Comparison of ENCODE assay signal across 9 cellular contexts in the genomic region with DNA sequence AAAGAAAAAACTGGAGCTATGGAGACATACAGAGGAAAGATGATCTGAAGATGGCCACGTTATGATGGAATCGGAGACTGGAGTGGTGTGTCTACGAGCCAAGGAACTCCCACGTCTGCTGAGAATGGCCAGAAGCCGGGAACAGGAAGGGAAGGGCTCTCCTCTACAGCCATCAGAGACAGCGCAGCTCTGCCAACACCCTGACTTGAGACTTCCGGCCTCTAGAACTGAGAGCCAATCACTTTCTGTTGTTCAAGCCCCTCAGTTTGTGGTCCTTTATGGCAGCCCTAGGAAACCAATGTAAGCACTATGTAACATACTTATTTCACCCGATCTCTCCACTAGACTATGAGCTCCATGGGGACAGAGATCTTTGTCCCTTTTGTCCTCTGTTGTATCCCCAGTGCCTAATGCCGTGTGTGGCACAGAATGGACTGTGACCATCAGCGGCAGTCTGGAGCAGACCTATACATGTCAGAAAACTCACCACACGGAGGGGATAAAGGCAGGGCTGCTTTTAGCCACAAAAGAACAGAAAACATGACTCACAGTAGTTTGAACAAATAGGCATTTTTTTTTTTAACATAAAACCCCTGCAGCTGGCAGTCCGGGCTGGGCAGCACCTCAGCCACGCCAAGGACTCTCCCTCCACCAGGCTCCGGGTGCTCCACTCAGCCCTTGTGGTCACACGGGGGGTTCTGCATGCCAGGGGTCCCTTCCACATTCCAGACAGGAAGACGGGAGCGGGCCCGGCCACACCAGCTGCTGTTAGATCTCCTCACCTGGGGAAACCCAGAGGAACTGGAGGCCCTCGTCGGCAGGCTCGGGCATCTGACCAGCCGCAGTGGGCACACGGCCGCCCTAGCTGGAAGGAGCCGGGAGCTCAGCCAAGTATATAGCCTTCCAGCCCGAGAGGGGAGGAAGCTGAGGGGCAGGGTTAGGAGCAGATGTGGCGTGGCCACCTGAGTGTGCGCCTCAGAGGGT. TPM values are rescaled to one million over a fixed set of nuclear protein-coding genes. Genes with fewer than 3 reads are reported as not detected.
DNase-seq lines count a peak whose midpoint lies in the region; ATAC-seq, FAIRE-seq and TF ChIP-seq lines count a peak whose summit lies in the region.
"Had no signal": no experiment of that assay in that cellular context is flagged by ENCODE, and none has a peak within 500 bp of the region (broad histone marks: within the 10 kb centered on the region; RNA-seq: fewer than 3 reads in every experiment).

No MANE protein-coding gene starts in this region.

- peaks cover 2% of the 10 kb centered on the region in 2 donors for H3K4me1 ChIP-seq in lung (ENCODE audit: control insufficient read depth in 2 of 2, insufficient read depth in 2 of 2, low read length in 2 of 2)

- H3K27me3 ChIP-seq in lung (ENCODE audit: control insufficient read depth, insufficient read depth): no peaks in the 10 kb centered on the region

- no peak overlapping the region for H3K4me3 ChIP-seq in lung

- H3K4me1 Mint-ChIP-seq in activated T-cell treated with anti-CD3 and anti-CD28 coated beads, Interleukin-2, amount 50 U/mL, for 72 hours (ENCODE audit: low read depth): peaks cover 31% of the 10 kb centered on the region
- H3K4me1 Mint-ChIP-seq in brain: peaks cover 19% of the 10 kb centered on the region

- H3K27ac Mint-ChIP-seq in activated T-cell treated with anti-CD3 and anti-CD28 coated beads, Interleukin-2, amount 50 U/mL, for 72 hours: no peak overlapping the region
- H3K27ac Mint-ChIP-seq in brain: peak overlapping the region in 4 of 5 experiments; percentile 30 to 83 (median 50)

- ATAC-seq in activated T-cell treated with anti-CD3 and anti-CD28 coated beads, Interleukin-2, amount 50 U/mL, for 72 hours (replicated peaks in 1 of 2): peak; percentile 84 to 91
- ATAC-seq in lung (ENCODE audit: insufficient read depth, low FRiP score): peak; percentile 41

- H3K27ac ChIP-seq in lung (ENCODE audit: low read depth in 1 of 2, low read length in 1 of 2): peak overlapping the region; percentile 49 to 61

- H3K9me3 ChIP-seq in lung (ENCODE audit: control insufficient read depth in 2 of 2, insufficient read depth in 1 of 2, low read length in 1 of 2): peaks cover 0 to 2% of the 10 kb centered on the region in 2 donors

- WGBS in lung, 2 donors: 74 to 79% methylated on average over 28 of the region's 28 CpGs

- peak in 1 of 2 donors; percentile 37 for DNase-seq in activated T-cell treated with anti-CD3 and anti-CD28 coated beads, Interleukin-2, amount 50 U/mL, for 72 hours
- DNase-seq in activated T-cell treated with anti-CD3 and anti-CD28 coated beads for 4 hours: no peak
- DNase-seq in lung (ENCODE audit: low spot score): no peak
- DNase-seq in urothelium cell line (ENCODE audit: low spot score): peak; percentile 66
- no peak for DNase-seq in OCI-M2 (lab: John Stamatoyannopoulos, UW; ENCODE audit: unreplicated experiment)
- no peak for DNase-seq in DMS 273 treated with DMSO at 0.1 percent for 48 hours (lab: John Stamatoyannopoulos, UW)
- no peak for DNase-seq in NCI-H146 (lab: John Stamatoyannopoulos, UW)
- DNase-seq: NCI-H526 treated with DMSO at 0.1 percent for 48 hours had no signal

- H3K36me3 Mint-ChIP-seq in activated T-cell treated with anti-CD3 and anti-CD28 coated beads, Interleukin-2, amount 50 U/mL, for 72 hours (ENCODE audit: insufficient read depth in 2 of 2): peaks cover 0 to 8% of the 10 kb centered on the region in 2 donors
- H3K36me3 Mint-ChIP-seq in brain: peaks cover 17% of the 10 kb centered on the region

- TF ChIP-seq CTCF in brain (conservative IDR thresholded peaks at IDR 0.05) (no peak), lung (IDR thresholded peaks at IDR 0.05; ENCODE audit: control extremely low read depth, extremely low read depth) (no peak)

- H3K4me3 Mint-ChIP-seq in activated T-cell treated with anti-CD3 and anti-CD28 coated beads, Interleukin-2, amount 50 U/mL, for 72 hours: peak overlapping the region; percentile 10 to 35
- H3K4me3 Mint-ChIP-seq in brain: no peak overlapping the region

- H3K9me3 Mint-ChIP-seq in activated T-cell treated with anti-CD3 and anti-CD28 coated beads, Interleukin-2, amount 50 U/mL, for 72 hours: no peaks in the 10 kb centered on the region
- H3K9me3 Mint-ChIP-seq in brain: no peaks in the 10 kb centered on the region

- H3K27me3 Mint-ChIP-seq in activated T-cell treated with anti-CD3 and anti-CD28 coated beads, Interleukin-2, amount 50 U/mL, for 72 hours (ENCODE audit: low read depth): no peaks in the 10 kb centered on the region
- H3K27me3 Mint-ChIP-seq in brain: peaks cover 5% of the 10 kb centered on the region

- H3K36me3 ChIP-seq in lung (ENCODE audit: control insufficient read depth in 2 of 2, insufficient read depth in 2 of 2, low read length in 2 of 2): peaks cover 0 to 33% of the 10 kb centered on the region in 2 donors

- peak; percentile 42 for FAIRE-seq in urothelium cell line (lab: Jason Lieb, UNC)

RNA-seq across cellular contexts. Expression of gene MXD3, which starts 16.1 kb away (rescaled TPM):
- total RNA-seq in activated T-cell treated with anti-CD3 and anti-CD28 coated beads, Interleukin-2, amount 50 U/mL, for 72 hours: 10 to 100 TPM; 44.2 to 61.1 TPM
- polyA plus RNA-seq in brain (ENCODE audit: insufficient read depth, low read depth, low replicate concordance): 48.9 TPM
- 1 to 10 TPM; 7.4 to 8.4 TPM for total RNA-seq in lung
- 10 to 100 TPM; 17.5 to 29.0 TPM for polyA plus RNA-seq in lung

RNA-seq across cellular contexts. Expression of gene LMAN2, which starts 23.6 kb away (rescaled TPM):
- 100 to 1,000 TPM; 115 to 124 TPM for total RNA-seq in activated T-cell treated with anti-CD3 and anti-CD28 coated beads, Interleukin-2, amount 50 U/mL, for 72 hours
- 130 TPM for polyA plus RNA-seq in brain (ENCODE audit: insufficient read depth, low read depth, low replicate concordance)
- total RNA-seq in lung: 100 to 1,000 TPM; 179 to 183 TPM
- 100 to 1,000 TPM; 101 to 316 TPM for polyA plus RNA-seq in lung

RNA-seq across cellular contexts. Expression of gene PRELID1, which starts 24.2 kb away (rescaled TPM):
- 100 to 1,000 TPM; 118 to 128 TPM for total RNA-seq in activated T-cell treated with anti-CD3 and anti-CD28 coated beads, Interleukin-2, amount 50 U/mL, for 72 hours
- polyA plus RNA-seq in brain (ENCODE audit: insufficient read depth, low read depth, low replicate concordance): 96.8 TPM
- 100 to 1,000 TPM in 1 of 2 donors, 10 to 100 TPM in 1; 43.3 to 134 TPM for total RNA-seq in lung
- polyA plus RNA-seq in lung: 100 to 1,000 TPM; 133 to 236 TPM

RNA-seq across cellular contexts. Expression of gene RAB24, which starts 24.3 kb away (rescaled TPM):
- 10 to 100 TPM; 26.3 to 29.4 TPM for total RNA-seq in activated T-cell treated with anti-CD3 and anti-CD28 coated beads, Interleukin-2, amount 50 U/mL, for 72 hours
- 17.3 TPM for polyA plus RNA-seq in brain (ENCODE audit: insufficient read depth, low read depth, low replicate concordance)
- total RNA-seq in lung: 10 to 100 TPM; 25.9 to 29.5 TPM
- 10 to 100 TPM; 55.4 to 76.6 TPM for polyA plus RNA-seq in lung

RNA-seq across cellular contexts. Expression of gene RGS14, which starts 29.9 kb away (rescaled TPM):
- total RNA-seq in activated T-cell treated with anti-CD3 and anti-CD28 coated beads, Interleukin-2, amount 50 U/mL, for 72 hours: 10 to 100 TPM; 41.3 to 50.8 TPM
- polyA plus RNA-seq in brain (ENCODE audit: insufficient read depth, low read depth, low replicate concordance) (10.7 TPM), lung (10 to 100 TPM; 17.3 to 32.8 TPM)
- 10 to 100 TPM in 1 of 2 donors, 1 to 10 TPM in 1; 9.3 to 28.8 TPM for total RNA-seq in lung

Comparison
In these comparisons a context has a peak if more than half of its experiments do, and no peak if none do; other contexts are left out.
1. H3K4me3 Mint-ChIP-seq: peak in activated T-cell treated with anti-CD3 and anti-CD28 coated beads, Interleukin-2, amount 50 U/mL, for 72 hours (2 of 2); none in brain (0 of 5).
2. RNA of gene MXD3, which starts 16.1 kb away (total RNA-seq): 44.2 to 61.1 TPM in activated T-cell treated with anti-CD3 and anti-CD28 coated beads, Interleukin-2, amount 50 U/mL, for 72 hours; 7.4 to 8.4 TPM in lung; every median in the first group is over 4 times any median in the second.